ENCODE assay signal across 8 cellular contexts in genomic region chr7:127650842-127651555, GRCh38. TPM values are rescaled to one million over a fixed set of nuclear protein-coding genes. Genes with fewer than 3 reads are reported as not detected.
DNase-seq lines count a peak whose midpoint lies in the region; ATAC-seq and TF ChIP-seq lines count a peak whose summit lies in the region.

No MANE protein-coding gene starts in this region.

- peak overlapping the region; percentile 84 for H4K5ac ChIP-seq in mesendoderm (ENCODE audit: low read length)

- no peak for ATAC-seq in stimulated activated naive CD8-positive, alpha-beta T cell treated with anti-CD3 and anti-CD28 coated beads, Interleukin-15, Interleukin-2, amounts not matched to agents 100 U/mL and 50 U/mL, for 24 hours

- H3K4me3 ChIP-seq in Peyer's patch = peak overlapping the region; percentile 68 to 88 (median 78)
- peak overlapping the region; percentile 74 for H3K4me3 ChIP-seq in mesendoderm (ENCODE audit: low read length)

- no peak for TF ChIP-seq POLR2A in Peyer's patch (IDR thresholded peaks at IDR 0.05)

- H3K27me3 ChIP-seq in Peyer's patch (no peaks in the 10 kb centered on the region), mesendoderm (ENCODE audit: insufficient read depth, low read length, poor library complexity) (no peaks in the 10 kb centered on the region)

- peaks cover 0 to 16% (median 6%) of the 10 kb centered on the region in 4 donors for H3K4me1 ChIP-seq in Peyer's patch
- peaks cover 7% of the 10 kb centered on the region for H3K4me1 ChIP-seq in mesendoderm (ENCODE audit: control insufficient read depth, low read depth, low read length)

- H3K4ac ChIP-seq in mesendoderm (ENCODE audit: low read depth, low read length) = peak overlapping the region; percentile 78

- TF ChIP-seq CTCF in Peyer's patch (IDR thresholded peaks at IDR 0.05) = no peak

- peak overlapping the region; percentile 97 for H3K9ac ChIP-seq in mesendoderm (ENCODE audit: low read length)

- DNase-seq in stimulated activated naive CD8-positive, alpha-beta T cell treated with anti-CD3 and anti-CD28 coated beads, Interleukin-15, Interleukin-2, amounts not matched to agents 100 U/mL and 50 U/mL, for 24 hours = no peak
- DNase-seq in Peyer's patch = no peak
- peak; percentile 89 for DNase-seq in mesendoderm
- DNase-seq in EL = no peak
- DNase-seq in stimulated activated CD4-positive, alpha-beta T cell treated with anti-CD3 and anti-CD28 coated beads, Interleukin-12 subunit alpha, Interleukin-12 subunit beta, amount 100 ng/mL, for 4 hours = no peak
- no peak for DNase-seq in AG20443 (ENCODE audit: low spot score)

- H2BK5ac ChIP-seq in mesendoderm (ENCODE audit: low read length) = peak overlapping the region; percentile 78

- no CpG with 5 or more reads among the region's 29 CpGs for WGBS in mesendoderm (ENCODE audit: extremely low coverage, insufficient coverage, low lambda C conversion rate)

- no peaks in the 10 kb centered on the region for H3K27me3 Mint-ChIP-seq in stimulated activated naive CD8-positive, alpha-beta T cell treated with anti-CD3 and anti-CD28 coated beads, Interleukin-15, Interleukin-2, amounts not matched to agents 100 ng/mL and 50 ng/mL, for 24 hours
- H3K27me3 Mint-ChIP-seq in dendritic cell treated with granulocyte-macrophage colony-stimulating factor and Interleukin-4, amounts not matched to agents 40 ng/mL and 50 ng/mL, for 4 days = no peaks in the 10 kb centered on the region

- H4K8ac ChIP-seq in mesendoderm (ENCODE audit: low read depth, low read length) = peak overlapping the region; percentile 29

- H3K9me3 ChIP-seq in Peyer's patch = no peaks in the 10 kb centered on the region

- intact Hi-C loops in dendritic cell treated with granulocyte-macrophage colony-stimulating factor and Interleukin-4, amounts not matched to agents 40 ng/mL and 50 ng/mL, for 4 days (cut with micrococcal nuclease) = loop anchor here (1.0 kb wide), 1 partner anchor 66 kb away; the partner anchor contains the start of gene GCC1

- peak overlapping the region; percentile 90 to 97 (median 94) for H3K27ac ChIP-seq in Peyer's patch
- peak overlapping the region; percentile 63 for H3K27ac ChIP-seq in mesendoderm (ENCODE audit: low read depth, low read length)

- H3K23ac ChIP-seq in mesendoderm (ENCODE audit: low read length) = peak overlapping the region; percentile 83

- peak overlapping the region; percentile 47 for H2BK120ac ChIP-seq in mesendoderm (ENCODE audit: low read depth, low read length)

- peaks cover 9% of the 10 kb centered on the region for H3K79me1 ChIP-seq in mesendoderm (ENCODE audit: low read length)

- H2BK15ac ChIP-seq in mesendoderm (replicated peaks; ENCODE audit: low read depth) = no peak overlapping the region

- peak overlapping the region; percentile 96 for H3K4me2 ChIP-seq in mesendoderm (ENCODE audit: low read length)

- H3K18ac ChIP-seq in mesendoderm (ENCODE audit: low read length) = peak overlapping the region; percentile 78

- peak overlapping the region; percentile 100 for H3K4me3 Mint-ChIP-seq in stimulated activated naive CD8-positive, alpha-beta T cell treated with anti-CD3 and anti-CD28 coated beads, Interleukin-15, Interleukin-2, amounts not matched to agents 100 ng/mL and 50 ng/mL, for 24 hours
- H3K4me3 Mint-ChIP-seq in dendritic cell treated with granulocyte-macrophage colony-stimulating factor and Interleukin-4, amounts not matched to agents 40 ng/mL and 50 ng/mL, for 4 days = peak overlapping the region; percentile 95

- H3K27ac Mint-ChIP-seq in stimulated activated naive CD8-positive, alpha-beta T cell treated with anti-CD3 and anti-CD28 coated beads, Interleukin-15, Interleukin-2, amounts not matched to agents 100 ng/mL and 50 ng/mL, for 24 hours = peak overlapping the region; percentile 99
- peak overlapping the region; percentile 95 for H3K27ac Mint-ChIP-seq in dendritic cell treated with granulocyte-macrophage colony-stimulating factor and Interleukin-4, amounts not matched to agents 40 ng/mL and 50 ng/mL, for 4 days

- peaks cover 40% of the 10 kb centered on the region for H3K36me3 Mint-ChIP-seq in stimulated activated naive CD8-positive, alpha-beta T cell treated with anti-CD3 and anti-CD28 coated beads, Interleukin-15, Interleukin-2, amounts not matched to agents 100 ng/mL and 50 ng/mL, for 24 hours (ENCODE audit: low read depth)
- peaks cover 29% of the 10 kb centered on the region for H3K36me3 Mint-ChIP-seq in dendritic cell treated with granulocyte-macrophage colony-stimulating factor and Interleukin-4, amounts not matched to agents 40 ng/mL and 50 ng/mL, for 4 days (ENCODE audit: low read depth)

- H3K36me3 ChIP-seq in Peyer's patch (no peaks in the 10 kb centered on the region), mesendoderm (ENCODE audit: control insufficient read depth, insufficient read depth, low read length) (no peaks in the 10 kb centered on the region)

- H3K9me3 Mint-ChIP-seq in stimulated activated naive CD8-positive, alpha-beta T cell treated with anti-CD3 and anti-CD28 coated beads, Interleukin-15, Interleukin-2, amounts not matched to agents 100 ng/mL and 50 ng/mL, for 24 hours = no peaks in the 10 kb centered on the region
- H3K9me3 Mint-ChIP-seq in dendritic cell treated with granulocyte-macrophage colony-stimulating factor and Interleukin-4, amounts not matched to agents 40 ng/mL and 50 ng/mL, for 4 days = no peaks in the 10 kb centered on the region

- H3K56ac ChIP-seq in mesendoderm (ENCODE audit: low read length) = peak overlapping the region; percentile 97

- peaks cover 40% of the 10 kb centered on the region for H3K79me2 ChIP-seq in mesendoderm (ENCODE audit: control insufficient read depth, insufficient read depth, low read length)

- H3K4me1 Mint-ChIP-seq in stimulated activated naive CD8-positive, alpha-beta T cell treated with anti-CD3 and anti-CD28 coated beads, Interleukin-15, Interleukin-2, amounts not matched to agents 100 ng/mL and 50 ng/mL, for 24 hours (ENCODE audit: low read depth) = peaks cover 36% of the 10 kb centered on the region
- H3K4me1 Mint-ChIP-seq in dendritic cell treated with granulocyte-macrophage colony-stimulating factor and Interleukin-4, amounts not matched to agents 40 ng/mL and 50 ng/mL, for 4 days (ENCODE audit: low read depth) = peaks cover 37% of the 10 kb centered on the region

- H2AK5ac ChIP-seq in mesendoderm (ENCODE audit: low read length) = no peak overlapping the region

RNA-seq across cellular contexts. Expression of gene SND1, which starts 1.0 kb away (rescaled TPM):
- 100 to 1,000 TPM in 1 of 4 donors, 10 to 100 TPM in 3; 55.5 to 305 (median 80.1) TPM for total RNA-seq in Peyer's patch
- 94.6 TPM for polyA plus RNA-seq in mesendoderm (2013, experiment 1 of 2)
- polyA plus RNA-seq in mesendoderm (2013, experiment 2 of 2) = 95.9 TPM

RNA-seq across cellular contexts. Expression of gene PAX4, which starts 33.1 kb away (rescaled TPM):
- 1 to 10 TPM in 1 of 4 donors, under 1 TPM in 1, not detected in 2; 0.53 to 1.3 TPM for total RNA-seq in Peyer's patch
- 0.24 TPM for polyA plus RNA-seq in mesendoderm (2013, experiment 1 of 2)
- 0.24 TPM for polyA plus RNA-seq in mesendoderm (2013, experiment 2 of 2)

RNA-seq across cellular contexts. Expression of gene FSCN3, which starts 57.5 kb away (rescaled TPM):
- total RNA-seq in Peyer's patch = 1 to 10 TPM in 2 of 4 donors, not detected in 2; 1.7 to 3.3 TPM
- 0.93 TPM for polyA plus RNA-seq in mesendoderm (2013, experiment 1 of 2)
- polyA plus RNA-seq in mesendoderm (2013, experiment 2 of 2) = 1.1 TPM
